In genomic region chr3:27556854-27557253, GRCh38 we compare ENCODE assay signal across 15 cellular contexts.
DNase-seq lines count a peak whose midpoint lies in the region; ATAC-seq, FAIRE-seq and TF ChIP-seq lines count a peak whose summit lies in the region.
"Had no signal": no experiment of that assay in that cellular context is flagged by ENCODE, and none has a peak within 500 bp of the region (broad histone marks: within the 10 kb centered on the region; RNA-seq: fewer than 3 reads in every experiment).

No MANE protein-coding gene starts in this region.

- TF ChIP-seq CTCF in endothelial cell of umbilical vein (IDR thresholded peaks at IDR 0.05; ENCODE audit: extremely low read depth in 1 of 2, insufficient read depth in 1 of 2, low read depth in 1 of 2, low read length in 2 of 2) (no peak), smooth muscle cell (IDR thresholded peaks at IDR 0.05; ENCODE audit: borderline replicate concordance, insufficient read depth, poor library complexity, severe bottlenecking) (no peak)

- POLR2A ChIA-PET in endothelial cell of umbilical vein (lab: Charles Lee) = interaction anchor here (0.6 kb wide), 1 partner anchor 36 kb away, joined by 6 read pairs; no protein-coding TSS in a partner anchor

- H3K9ac ChIP-seq in GM23248 (peak overlapping the region; percentile 45), endothelial cell of umbilical vein (replicated peaks; ENCODE audit: extremely low read depth, insufficient read depth, low read length) (no peak overlapping the region), smooth muscle cell (ENCODE audit: low read depth) (no peak overlapping the region)

- peak overlapping the region; percentile 26; the same call in 1 of the 2 replicates for H2AFZ ChIP-seq in GM23248
- peak overlapping the region; percentile 20 for H2AFZ ChIP-seq in endothelial cell of umbilical vein (ENCODE audit: low read depth, low read length)
- H2AFZ ChIP-seq in smooth muscle cell (ENCODE audit: low read depth) = no peak overlapping the region

- no peaks in the 10 kb centered on the region for H3K9me2 ChIP-seq in GM23248 (ENCODE audit: insufficient read depth)

- H3K4me2 ChIP-seq in GM23248 (ENCODE audit: unreplicated experiment) (peak overlapping the region; percentile 64), endothelial cell of umbilical vein (ENCODE audit: insufficient read depth, low read length) (no peak overlapping the region), smooth muscle cell (no peak overlapping the region)

- WGBS in GM23248 (ENCODE audit: low coverage in 1 of 2, low lambda C conversion rate in 2 of 2, missing lambda C conversion rate in 2 of 2), 2 experiments = 12 to 16% methylated on average over 5 of the region's 5 CpGs
- 47% methylated on average over 5 of the region's 5 CpGs for WGBS in smooth muscle cell (ENCODE audit: low lambda C conversion rate)

- in situ Hi-C loops in GM23248 (cut with MboI) = no loop called here

- no peak for TF ChIP-seq POLR2A in endothelial cell of umbilical vein (IDR thresholded peaks at IDR 0.05; ENCODE audit: low read depth, low read length)
- no peak for TF ChIP-seq POLR2A in erythroblast (IDR thresholded peaks at IDR 0.05; ENCODE audit: low read length)

- intact Hi-C loops in endothelial cell of umbilical vein (cut with micrococcal nuclease) = no loop called here
- intact Hi-C loops in head of caudate nucleus (cut with DNase I) = no loop called here

- H3K27me3 ChIP-seq in GM23248 (replicated peaks; ENCODE audit: insufficient read depth) = no peaks in the 10 kb centered on the region
- no peaks in the 10 kb centered on the region for H3K27me3 ChIP-seq in endothelial cell of umbilical vein (ENCODE audit: control insufficient read depth in 2 of 2, insufficient read depth in 2 of 2, low read length in 2 of 2)
- no peaks in the 10 kb centered on the region for H3K27me3 ChIP-seq in smooth muscle cell (ENCODE audit: low read depth)
- H3K27me3 ChIP-seq: ovary had no signal

- H4K20me1 ChIP-seq in GM23248 (ENCODE audit: insufficient read depth) (no peaks in the 10 kb centered on the region), endothelial cell of umbilical vein (replicated peaks; ENCODE audit: control insufficient read depth, extremely low read depth, insufficient read depth, low read length) (no peaks in the 10 kb centered on the region), smooth muscle cell (ENCODE audit: low read depth) (no peaks in the 10 kb centered on the region)

- no peaks in the 10 kb centered on the region for H3K79me2 ChIP-seq in GM23248 (ENCODE audit: insufficient read depth)
- H3K79me2 ChIP-seq in endothelial cell of umbilical vein (ENCODE audit: control insufficient read depth, insufficient read depth, low read length) = no peaks in the 10 kb centered on the region
- H3K79me2 ChIP-seq in smooth muscle cell (ENCODE audit: low read depth) = no peaks in the 10 kb centered on the region

- dilution Hi-C loops in endothelial cell of umbilical vein (cut with MboI; ENCODE audit: extremely low pct_ligation_motif_present, low sequenced_read_pairs) = no loop called here

- H3K9me3 ChIP-seq in GM23248 (ENCODE audit: low read depth) = no peaks in the 10 kb centered on the region
- H3K9me3 ChIP-seq in endothelial cell of umbilical vein (replicated peaks; ENCODE audit: control insufficient read depth, insufficient read depth, low read length) = no peaks in the 10 kb centered on the region
- no peaks in the 10 kb centered on the region for H3K9me3 ChIP-seq in smooth muscle cell (replicated peaks; ENCODE audit: low read depth)
- H3K9me3 ChIP-seq: ovary had no signal

- H3K4me1 ChIP-seq in GM23248 (ENCODE audit: insufficient read depth) = peaks cover 69% of the 10 kb centered on the region
- peaks cover 20% of the 10 kb centered on the region for H3K4me1 ChIP-seq in endothelial cell of umbilical vein (ENCODE audit: control insufficient read depth, extremely low read depth, insufficient read depth, low read length)
- H3K4me1 ChIP-seq in smooth muscle cell (ENCODE audit: low read depth) = no peaks in the 10 kb centered on the region

- H3K36me3 ChIP-seq in GM23248 (ENCODE audit: low read depth) (no peaks in the 10 kb centered on the region), endothelial cell of umbilical vein (ENCODE audit: control insufficient read depth in 2 of 2, extremely low read depth in 1 of 2, insufficient read depth in 2 of 2, low read length in 2 of 2) (no peaks in the 10 kb centered on the region), smooth muscle cell (ENCODE audit: low read depth) (no peaks in the 10 kb centered on the region)
- H3K36me3 ChIP-seq: ovary, WERI-Rb-1 had no signal

- H3F3A ChIP-seq in GM23248 (ENCODE audit: insufficient read depth) (peaks cover 50% of the 10 kb centered on the region), smooth muscle cell (ENCODE audit: low read depth) (no peaks in the 10 kb centered on the region)

- CTCF ChIA-PET in endothelial cell of umbilical vein (lab: Charles Lee) = interaction anchor here (1.3 kb wide), 1 partner anchor 9 kb away, joined by 3 read pairs; no protein-coding TSS in a partner anchor

- BruUV-seq in endothelial cell of umbilical vein (replicated peaks; lab: Mats Ljungman, UMichigan) = no TSS peak

- FAIRE-seq in endothelial cell of umbilical vein (lab: Jason Lieb, UNC) = peak; percentile 49
- FAIRE-seq: bronchial epithelial cell, GM19239 had no signal

- H3K27ac ChIP-seq in GM23248 (peak overlapping the region; percentile 83), endothelial cell of umbilical vein (ENCODE audit: insufficient read depth, low read depth, low read length) (peak overlapping the region; percentile 5), smooth muscle cell (ENCODE audit: low read depth) (peak overlapping the region; percentile 72)
- H3K27ac ChIP-seq: C4-2B, ovary, WERI-Rb-1 had no signal

- no peak overlapping the region for H3K4me3 ChIP-seq in GM23248
- H3K4me3 ChIP-seq in endothelial cell of umbilical vein (replicated peaks in 1 of 3; ENCODE audit: insufficient read depth in 1 of 3, low read depth in 1 of 3, low read length in 3 of 3) = no peak overlapping the region
- H3K4me3 ChIP-seq in smooth muscle cell = no peak overlapping the region
- H3K4me3 ChIP-seq: ovary had no signal

- DNase-seq in GM23248 (peak; percentile 85), endothelial cell of umbilical vein (ENCODE audit: low read depth, low spot score) (peak; percentile 64), iris pigment epithelial cell (ENCODE audit: low read depth) (peak; percentile 16), smooth muscle cell (lab: John Stamatoyannopoulos, UW; ENCODE audit: unreplicated experiment) (no peak), head of caudate nucleus (no peak), DMS153 treated with DMSO at 0.1 percent for 48 hours (lab: John Stamatoyannopoulos, UW; ENCODE audit: unreplicated experiment) (no peak), erythroblast (lab: John Stamatoyannopoulos, UW) (no peak)
- DNase-seq: NCI-H1048, NCI-H2227 treated with DMSO at 0.1 percent for 48 hours, ovary, WERI-Rb-1 had no signal

- H3K9me1 ChIP-seq in endothelial cell of umbilical vein (replicated peaks; ENCODE audit: control insufficient read depth, extremely low read depth, insufficient read depth, low read length) = no peaks in the 10 kb centered on the region

- no peak for ATAC-seq in GM21367 (IDR thresholded peaks at IDR 0.05; ENCODE audit: unreplicated experiment)

TF ChIP-seq in endothelial cell of umbilical vein, 7 proteins besides CTCF, POLR2A, EP300 and RAD21:
- TF ChIP-seq MYC (IDR thresholded peaks at IDR 0.05; ENCODE audit: low read depth, low read length) (no peak), GATA2 (IDR thresholded peaks at IDR 0.05; ENCODE audit: insufficient read depth, insufficient read length, low read depth, low read length) (no peak), EZH2 (IDR thresholded peaks at IDR 0.05; ENCODE audit: borderline replicate concordance, low read depth, low read length, severe bottlenecking) (no peak), JUN (IDR thresholded peaks at IDR 0.05; ENCODE audit: borderline replicate concordance, insufficient read depth, insufficient read length, low read depth) (no peak), POLR2AphosphoS5 (IDR thresholded peaks at IDR 0.05; ENCODE audit: insufficient read depth, low read depth, low read length) (no peak), MAX (IDR thresholded peaks at IDR 0.05; ENCODE audit: insufficient read depth, insufficient read length) (no peak), FOS (IDR thresholded peaks at IDR 0.05; ENCODE audit: borderline replicate concordance, insufficient read depth, low read length) (peak; percentile 19)

Comparison
In these comparisons a context has a peak if more than half of its experiments do, and no peak if none do; other contexts are left out.
1. DNase-seq: peak in GM23248 (single experiment), endothelial cell of umbilical vein (single experiment) and iris pigment epithelial cell (single experiment); none in smooth muscle cell (single experiment), head of caudate nucleus (0 of 42), DMS153 treated with DMSO at 0.1 percent for 48 hours (single experiment) and erythroblast (0 of 2).
2. H3K27ac ChIP-seq: peak in every context shown above with its lines; median percentile 83 in GM23248; 72 in smooth muscle cell; 5 in endothelial cell of umbilical vein.